ENCODE assay signal across 19 cellular contexts in genomic region chr16:81607006-81607405, GRCh38.
"Had no signal": no experiment of that assay in that cellular context is flagged by ENCODE, and none has a peak within 500 bp of the region (broad histone marks: within the 10 kb centered on the region; RNA-seq: fewer than 3 reads in every experiment).

No MANE protein-coding gene starts in this region.

- DNase-seq: activated CD8-positive, alpha-beta memory T cell treated with anti-CD3 and anti-CD28 coated beads for 24 hours; activated CD8-positive, alpha-beta memory T cell treated with anti-CD3 and anti-CD28 coated beads, Interleukin-2, amount 50 U/mL, for 48 hours; activated gamma-delta T cell; effector CD8-positive, alpha-beta T cell; lower lobe of right lung; nephron progenitor cell; occipital lobe; stimulated activated CD4-positive, alpha-beta T cell treated with anti-CD3 and anti-CD28 coated beads, Interleukin-12 subunit alpha, Interleukin-12 subunit beta, amount 100 ng/mL, for 4 hours; stimulated activated CD4-positive, alpha-beta T cell treated with anti-CD3 and anti-CD28 coated beads, Interleukin-1b, Interleukin-23, amount 100 ng/mL, for 48 hours; stimulated activated CD8-positive, alpha-beta memory T cell treated with anti-CD3 and anti-CD28 coated beads, Interleukin-4, amount 100 ng/mL, for 48 hours; stimulated activated naive CD4-positive, alpha-beta T cell treated with Interleukin-2 at 50 U/mL for 16 hours; T-cell; T-helper 9 cell; tibial artery; uterus had no signal

- H3K27ac Mint-ChIP-seq: activated naive CD4-positive, alpha-beta T cell treated with anti-CD3 and anti-CD28 coated beads, Interleukin-2, amount 50 U/mL, for 24 hours; dendritic cell treated with granulocyte-macrophage colony-stimulating factor and Interleukin-4, amounts not matched to agents 40 ng/mL and 50 ng/mL, for 4 days had no signal

- H3K36me3 ChIP-seq: ascending aorta, uterus had no signal

- ATAC-seq: lower lobe of right lung, T-cell had no signal

- H3K4me3 Mint-ChIP-seq: activated naive CD4-positive, alpha-beta T cell treated with anti-CD3 and anti-CD28 coated beads, Interleukin-2, amount 50 U/mL, for 24 hours; dendritic cell treated with granulocyte-macrophage colony-stimulating factor and Interleukin-4, amounts not matched to agents 40 ng/mL and 50 ng/mL, for 4 days; nephron progenitor cell; T-cell had no signal

- H3K27ac ChIP-seq: ascending aorta, hepatocyte, lower lobe of right lung, tibial artery, uterus had no signal

- H2AFZ ChIP-seq: hepatocyte had no signal

- H3K4me2 ChIP-seq: hepatocyte had no signal

- H3K9me3 ChIP-seq: ascending aorta, lower lobe of right lung, tibial artery, uterus had no signal

- H3K9me3 Mint-ChIP-seq: activated naive CD4-positive, alpha-beta T cell treated with anti-CD3 and anti-CD28 coated beads, Interleukin-2, amount 50 U/mL, for 24 hours; dendritic cell treated with granulocyte-macrophage colony-stimulating factor and Interleukin-4, amounts not matched to agents 40 ng/mL and 50 ng/mL, for 4 days; nephron progenitor cell; T-cell had no signal

- H3K4me3 ChIP-seq: ascending aorta, hepatocyte, lower lobe of right lung, tibial artery, uterus had no signal

- H3K27me3 ChIP-seq: ascending aorta, hepatocyte, uterus had no signal

- H3K27me3 Mint-ChIP-seq: activated naive CD4-positive, alpha-beta T cell treated with anti-CD3 and anti-CD28 coated beads, Interleukin-2, amount 50 U/mL, for 24 hours; dendritic cell treated with granulocyte-macrophage colony-stimulating factor and Interleukin-4, amounts not matched to agents 40 ng/mL and 50 ng/mL, for 4 days; T-cell had no signal
